Comparison of ENCODE assay signal across 14 cellular contexts in genomic region chr17:17053446-17054379, GRCh38. TPM values are rescaled to one million over a fixed set of nuclear protein-coding genes. Genes with fewer than 3 reads are reported as not detected.
DNase-seq lines count a peak whose midpoint lies in the region; ATAC-seq and TF ChIP-seq lines count a peak whose summit lies in the region.
"Had no signal": no experiment of that assay in that cellular context is flagged by ENCODE, and none has a peak within 500 bp of the region (broad histone marks: within the 10 kb centered on the region; RNA-seq: fewer than 3 reads in every experiment).

No MANE protein-coding gene starts in this region.

- H3K4me1 Mint-ChIP-seq in activated T-cell treated with anti-CD3 and anti-CD28 coated beads, Interleukin-2, amount 50 U/mL, for 72 hours (ENCODE audit: low read depth) = peaks cover 40% of the 10 kb centered on the region
- peaks cover 55 to 61% (median 59%) of the 10 kb centered on the region in 3 donors for H3K4me1 Mint-ChIP-seq in T-cell

- H3K4me3 ChIP-seq in stomach = no peak overlapping the region
- H3K4me3 ChIP-seq: smooth muscle cell, vagina had no signal

- 73 to 80% (median 78%) methylated on average over 8 of the region's 8 CpGs for WGBS in stomach, 5 donors

- no peaks in the 10 kb centered on the region for H3K27me3 ChIP-seq in stomach
- H3K27me3 ChIP-seq: vagina had no signal

- H3K4me1 ChIP-seq in stomach = peaks cover 55 to 96% (median 81%) of the 10 kb centered on the region in 4 donors

- H3K9me3 Mint-ChIP-seq in activated T-cell treated with anti-CD3 and anti-CD28 coated beads, Interleukin-2, amount 50 U/mL, for 72 hours = no peaks in the 10 kb centered on the region
- no peaks in the 10 kb centered on the region for H3K9me3 Mint-ChIP-seq in T-cell
- H3K9me3 Mint-ChIP-seq: IgD-negative memory B cell had no signal

- peaks cover 0 to 19% (median 14%) of the 10 kb centered on the region in 4 donors for H3K36me3 ChIP-seq in stomach

- TF ChIP-seq CTCF in stomach (IDR thresholded peaks at IDR 0.05) = no peak

- no peaks in the 10 kb centered on the region for H3K9me3 ChIP-seq in stomach
- H3K9me3 ChIP-seq: vagina had no signal

- peak overlapping the region; percentile 64 for H3K27ac Mint-ChIP-seq in activated T-cell treated with anti-CD3 and anti-CD28 coated beads, Interleukin-2, amount 50 U/mL, for 72 hours
- peak overlapping the region; percentile 25 to 31 for H3K27ac Mint-ChIP-seq in T-cell

- H3K27me3 Mint-ChIP-seq in activated T-cell treated with anti-CD3 and anti-CD28 coated beads, Interleukin-2, amount 50 U/mL, for 72 hours (ENCODE audit: low read depth) = no peaks in the 10 kb centered on the region
- H3K27me3 Mint-ChIP-seq in T-cell = no peaks in the 10 kb centered on the region
- H3K27me3 Mint-ChIP-seq: IgD-negative memory B cell had no signal

- POLR2A ChIA-PET in T-cell (lab: Charles Lee) = no interaction called here

- no peak for TF ChIP-seq POLR2A in stomach (IDR thresholded peaks at IDR 0.05)

- no peak for TF ChIP-seq EP300 in stomach (IDR thresholded peaks at IDR 0.05)

- peak overlapping the region in 1 of 2 donors; percentile 2 for H3K4me3 Mint-ChIP-seq in activated T-cell treated with anti-CD3 and anti-CD28 coated beads, Interleukin-2, amount 50 U/mL, for 72 hours
- H3K4me3 Mint-ChIP-seq in T-cell = no peak overlapping the region

- intact Hi-C loops in stomach (cut with DNase I; ENCODE audit: low total_unique reads) = no loop called here

- no peak for DNase-seq in activated T-cell treated with anti-CD3 and anti-CD28 coated beads, Interleukin-2, amount 50 U/mL, for 72 hours
- DNase-seq in activated T-cell treated with anti-CD3 and anti-CD28 coated beads for 4 hours (no peak), T-cell (no peak), left lobe of liver (ENCODE audit: low spot score) (peak; percentile 41), stomach (peak; percentile 21), EL (no peak)
- DNase-seq: activated T-cell treated with anti-CD3 and anti-CD28 coated beads, Interleukin-2, amount 50 U/mL, for 1 hour; DMS79 treated with DMSO at 0.1 percent for 48 hours; NCI-H526 had no signal

- no peaks in the 10 kb centered on the region for H3K36me3 Mint-ChIP-seq in activated T-cell treated with anti-CD3 and anti-CD28 coated beads, Interleukin-2, amount 50 U/mL, for 72 hours (ENCODE audit: insufficient read depth in 2 of 2)
- no peaks in the 10 kb centered on the region for H3K36me3 Mint-ChIP-seq in T-cell
- H3K36me3 Mint-ChIP-seq: IgD-negative memory B cell had no signal

- peak in 1 of 2 donors; percentile 73 for ATAC-seq in activated T-cell treated with anti-CD3 and anti-CD28 coated beads, Interleukin-2, amount 50 U/mL, for 72 hours (replicated peaks in 1 of 2)
- no peak for ATAC-seq in T-cell (replicated peaks in 1 of 4)
- ATAC-seq in left lobe of liver = no peak
- ATAC-seq in HG03432 (IDR thresholded peaks at IDR 0.05; ENCODE audit: unreplicated experiment) = no peak
- no peak for ATAC-seq in GM18519 (IDR thresholded peaks at IDR 0.05; ENCODE audit: low FRiP score, unreplicated experiment)

- peak overlapping the region; percentile 75 to 92 (median 85) for H3K27ac ChIP-seq in stomach

- CTCF ChIA-PET in T-cell (lab: Charles Lee) = no interaction called here

RNA-seq across cellular contexts. Expression of gene MPRIP, which starts 11.5 kb away (rescaled TPM):
- 100 to 1,000 TPM; 110 to 128 TPM for total RNA-seq in activated T-cell treated with anti-CD3 and anti-CD28 coated beads, Interleukin-2, amount 50 U/mL, for 72 hours
- total RNA-seq in T-cell (100 to 1,000 TPM; 189 to 266 (median 247) TPM), left lobe of liver (93.3 TPM), stomach (100 to 1,000 TPM; 145 to 518 (median 261) TPM)
- polyA plus RNA-seq in stomach = 100 to 1,000 TPM in 2 of 3 donors, 10 to 100 TPM in 1; 80.2 to 123 (median 114) TPM

Comparison
In these comparisons a context has a peak if more than half of its experiments do, and no peak if none do; other contexts are left out.
1. DNase-seq: peak in left lobe of liver (single experiment) and stomach (single experiment); none in activated T-cell treated with anti-CD3 and anti-CD28 coated beads, Interleukin-2, amount 50 U/mL, for 72 hours (0 of 2), activated T-cell treated with anti-CD3 and anti-CD28 coated beads for 4 hours (single experiment), T-cell (0 of 34) and EL (single experiment).